Comparison of ENCODE assay signal across 14 cellular contexts in genomic region chr5:108655750-108656450, GRCh38.
DNase-seq lines count a peak whose midpoint lies in the region; FAIRE-seq and TF ChIP-seq lines count a peak whose summit lies in the region.
"Had no signal": no experiment of that assay in that cellular context is flagged by ENCODE, and none has a peak within 500 bp of the region (broad histone marks: within the 10 kb centered on the region; RNA-seq: fewer than 3 reads in every experiment).

No MANE protein-coding gene starts in this region.

- H3K27me3 Mint-ChIP-seq in HFFc6 (ENCODE audit: insufficient read depth) (peaks cover 9% of the 10 kb centered on the region), astrocyte (ENCODE audit: low read depth, unreplicated experiment) (no peaks in the 10 kb centered on the region)

- H3K9me3 ChIP-seq in astrocyte (ENCODE audit: insufficient read depth, low read depth, low read length) = no peaks in the 10 kb centered on the region
- H3K9me3 ChIP-seq in hepatocyte (ENCODE audit: low read depth) = no peaks in the 10 kb centered on the region

- no peaks in the 10 kb centered on the region for H3K36me3 Mint-ChIP-seq in HFFc6 (ENCODE audit: low read depth)
- H3K36me3 Mint-ChIP-seq in astrocyte (ENCODE audit: low read depth, unreplicated experiment) = no peaks in the 10 kb centered on the region
- H3K36me3 Mint-ChIP-seq: activated naive CD4-positive, alpha-beta T cell treated with anti-CD3 and anti-CD28 coated beads, Interleukin-2, amount 50 U/mL, for 72 hours; naive thymus-derived CD4-positive, alpha-beta T cell had no signal

- H3K27me3 ChIP-seq in astrocyte (ENCODE audit: insufficient read depth, low read length) = no peaks in the 10 kb centered on the region
- H3K27me3 ChIP-seq in hepatocyte = no peaks in the 10 kb centered on the region

- peaks cover 16% of the 10 kb centered on the region for H3K4me1 Mint-ChIP-seq in HFFc6 (ENCODE audit: low read depth)
- H3K4me1 Mint-ChIP-seq in astrocyte (ENCODE audit: low read depth, unreplicated experiment) = peaks cover 5% of the 10 kb centered on the region
- H3K4me1 Mint-ChIP-seq: naive thymus-derived CD4-positive, alpha-beta T cell had no signal

- H4K20me1 ChIP-seq in astrocyte (ENCODE audit: insufficient read depth, low read length) = no peaks in the 10 kb centered on the region
- H4K20me1 ChIP-seq in hepatocyte (ENCODE audit: insufficient read depth, poor library complexity, severe bottlenecking) = no peaks in the 10 kb centered on the region

- no peak overlapping the region for H3K27ac ChIP-seq in astrocyte (ENCODE audit: low read depth, low read length)
- peak overlapping the region; percentile 1 for H3K27ac ChIP-seq in hepatocyte
- no peak overlapping the region for H3K27ac ChIP-seq in caudate nucleus (ENCODE audit: low read depth, low read length)

- H3K4me1 ChIP-seq in astrocyte (ENCODE audit: insufficient read depth, low read length) (peaks cover 11% of the 10 kb centered on the region), hepatocyte (ENCODE audit: insufficient read depth) (no peaks in the 10 kb centered on the region)

- H3K4me2 ChIP-seq in astrocyte (ENCODE audit: low read length) (peak overlapping the region; percentile 7), hepatocyte (peak overlapping the region; percentile 0)

- DNase-seq in AG09319 (ENCODE audit: extremely low read depth, low read depth) (peak; percentile 23), HFFc6 (peak; percentile 4), astrocyte (ENCODE audit: low read depth) (peak; percentile 68), hepatocyte (ENCODE audit: low spot score) (peak; percentile 28), posterior vena cava (ENCODE audit: low spot score) (no peak), caudate nucleus (lab: John Stamatoyannopoulos, UW) (no peak), GM19238 (ENCODE audit: insufficient read length, low spot score) (no peak), DMS 273 (lab: John Stamatoyannopoulos, UW; ENCODE audit: unreplicated experiment) (no peak)
- DNase-seq: CD4-positive, alpha-beta T cell; naive thymus-derived CD4-positive, alpha-beta T cell; NCI-H524 had no signal

- H3K36me3 ChIP-seq in astrocyte (ENCODE audit: insufficient read depth, low read length) (no peaks in the 10 kb centered on the region), hepatocyte (replicated peaks; ENCODE audit: insufficient read depth, low read depth) (no peaks in the 10 kb centered on the region)

- no peaks in the 10 kb centered on the region for H3K79me2 ChIP-seq in astrocyte (ENCODE audit: insufficient read depth, low read length)
- H3K79me2 ChIP-seq in hepatocyte = no peaks in the 10 kb centered on the region

- intact Hi-C loops in posterior vena cava (cut with DNase I) = loop anchor here in 1 of 2 donors (2.0 kb wide), 1 partner anchor 27 kb away; no protein-coding TSS in a partner anchor

- 39% methylated on average over 5 of the region's 5 CpGs for WGBS in hepatocyte (ENCODE audit: low lambda C conversion rate, missing lambda C conversion rate)

- no peaks in the 10 kb centered on the region for H3K9me3 Mint-ChIP-seq in HFFc6
- peaks cover 1% of the 10 kb centered on the region for H3K9me3 Mint-ChIP-seq in astrocyte (ENCODE audit: unreplicated experiment)
- H3K9me3 Mint-ChIP-seq: activated naive CD4-positive, alpha-beta T cell treated with anti-CD3 and anti-CD28 coated beads, Interleukin-2, amount 50 U/mL, for 72 hours; CD4-positive, alpha-beta T cell; dendritic cell treated with granulocyte-macrophage colony-stimulating factor and Interleukin-4, amounts not matched to agents 40 ng/mL and 50 ng/mL, for 4 days had no signal

- H2AFZ ChIP-seq in astrocyte (ENCODE audit: low read depth, low read length) = no peak overlapping the region
- H2AFZ ChIP-seq in hepatocyte = no peak overlapping the region

- TF ChIP-seq CTCF in AG09319 (IDR thresholded peaks at IDR 0.05; ENCODE audit: low read depth, low read length) = no peak
- no peak for TF ChIP-seq CTCF in HFFc6 (IDR thresholded peaks at IDR 0.05)
- TF ChIP-seq CTCF in astrocyte (IDR thresholded peaks at IDR 0.05; ENCODE audit: insufficient read depth, low read depth, low read length) = no peak
- TF ChIP-seq CTCF in hepatocyte (IDR thresholded peaks at IDR 0.05; ENCODE audit: poor library complexity) = no peak

- H3K9me2 ChIP-seq in hepatocyte (replicated peaks; ENCODE audit: insufficient read depth) = no peaks in the 10 kb centered on the region

- no peak overlapping the region for H3K4me3 ChIP-seq in astrocyte (ENCODE audit: insufficient read depth, low read depth, low read length)
- H3K4me3 ChIP-seq in hepatocyte = no peak overlapping the region

- H3K4me3 Mint-ChIP-seq in HFFc6 (no peak overlapping the region), astrocyte (ENCODE audit: unreplicated experiment) (no peak overlapping the region)
- H3K4me3 Mint-ChIP-seq: CD4-positive, alpha-beta T cell; dendritic cell treated with granulocyte-macrophage colony-stimulating factor and Interleukin-4, amounts not matched to agents 40 ng/mL and 50 ng/mL, for 4 days; naive thymus-derived CD4-positive, alpha-beta T cell had no signal

- FAIRE-seq in astrocyte (lab: Jason Lieb, UNC) = no peak
- FAIRE-seq: TTC549 had no signal

- H3K27ac Mint-ChIP-seq in HFFc6 = no peak overlapping the region
- H3K27ac Mint-ChIP-seq in astrocyte (ENCODE audit: unreplicated experiment) = no peak overlapping the region
- H3K27ac Mint-ChIP-seq: activated naive CD4-positive, alpha-beta T cell treated with anti-CD3 and anti-CD28 coated beads, Interleukin-2, amount 50 U/mL, for 72 hours; CD4-positive, alpha-beta T cell; dendritic cell treated with granulocyte-macrophage colony-stimulating factor and Interleukin-4, amounts not matched to agents 40 ng/mL and 50 ng/mL, for 4 days; naive thymus-derived CD4-positive, alpha-beta T cell had no signal

- no peak overlapping the region for H3K9ac ChIP-seq in astrocyte (ENCODE audit: low read length)

Comparison
In these comparisons a context has a peak if more than half of its experiments do, and no peak if none do; other contexts are left out.
1. DNase-seq: peak in AG09319 (single experiment), HFFc6 (single experiment), astrocyte (single experiment) and hepatocyte (single experiment); none in posterior vena cava (single experiment), caudate nucleus (0 of 61), GM19238 (single experiment) and DMS 273 (single experiment).